ENCODE assay signal across 10 cellular contexts in genomic region chr4:52911684-52912294, GRCh38. TPM values are rescaled to one million over a fixed set of nuclear protein-coding genes. Genes with fewer than 3 reads are reported as not detected.
A peak's percentile ranks its signal among the peaks of the same experiment; 100 is the strongest.
DNase-seq lines count a peak whose midpoint lies in the region; ATAC-seq and TF ChIP-seq lines count a peak whose summit lies in the region.
"Had no signal": no experiment of that assay in that cellular context is flagged by ENCODE, and none has a peak within 500 bp of the region (broad histone marks: within the 10 kb centered on the region; RNA-seq: fewer than 3 reads in every experiment).

No MANE protein-coding gene starts in this region.

- ATAC-seq in HG02642 (IDR thresholded peaks at IDR 0.05; ENCODE audit: poor library complexity, unreplicated experiment), result peak; percentile 81

- no peaks in the 10 kb centered on the region for H3K27me3 ChIP-seq in brain microvascular endothelial cell (replicated peaks)
- H3K27me3 ChIP-seq in kidney epithelial cell (ENCODE audit: control insufficient read depth, insufficient read depth, low read length), result no peaks in the 10 kb centered on the region
- H3K27me3 ChIP-seq: BLaER1 had no signal

- H3K4me3 ChIP-seq in brain microvascular endothelial cell (ENCODE audit: low read depth, low read length) (no peak overlapping the region), kidney epithelial cell (ENCODE audit: low read depth, low read length) (no peak overlapping the region)
- H3K4me3 ChIP-seq: BLaER1, skin epidermis had no signal

- in situ Hi-C loops in brain microvascular endothelial cell (cut with HindIII; ENCODE audit: low pct_ligation_motif_present, low sequenced_read_pairs), result no loop called here

- H3K27ac ChIP-seq in brain microvascular endothelial cell, result no peak overlapping the region
- H3K27ac ChIP-seq: BLaER1, skin epidermis had no signal

- H3K36me3 ChIP-seq in brain microvascular endothelial cell (replicated peaks) (no peaks in the 10 kb centered on the region), kidney epithelial cell (ENCODE audit: control insufficient read depth, insufficient read depth, low read length) (no peaks in the 10 kb centered on the region)
- H3K36me3 ChIP-seq: BLaER1 had no signal

- TF ChIP-seq CTCF in brain microvascular endothelial cell (IDR thresholded peaks at IDR 0.05; ENCODE audit: low read depth, low read length, missing control alignments) (peak; percentile 95), kidney epithelial cell (IDR thresholded peaks at IDR 0.05; ENCODE audit: insufficient read depth, low read length, poor library complexity, severe bottlenecking) (peak; percentile 81)

- peak; percentile 59 for DNase-seq in NCI-H2196 (lab: John Stamatoyannopoulos, UW; ENCODE audit: unreplicated experiment)
- no peak for DNase-seq in NCI-H2196 treated with DMSO at 0.1 percent for 48 hours (lab: John Stamatoyannopoulos, UW; ENCODE audit: unreplicated experiment)
- peak; percentile 47 for DNase-seq in NCI-H1694 treated with DMSO at 0.1 percent for 48 hours (lab: John Stamatoyannopoulos, UW)
- peak; percentile 52 for DNase-seq in UCSD-AML1 (lab: John Stamatoyannopoulos, UW; ENCODE audit: unreplicated experiment)
- DNase-seq in brain microvascular endothelial cell, result peak; percentile 79
- DNase-seq in kidney epithelial cell (ENCODE audit: low read depth), result peak; percentile 16
- peak; percentile 67 to 73 for DNase-seq in stimulated activated CD4-positive, alpha-beta T cell treated with anti-CD3 and anti-CD28 coated beads, Interleukin-4, amount 100 ng/mL, for 48 hours (ENCODE audit: low read depth in 2 of 2)

RNA-seq across cellular contexts. Expression of gene RASL11B, which starts 49.7 kb away (rescaled TPM):
- total RNA-seq in kidney epithelial cell, result 0.67 and 2.1 TPM in 2 replicates
